In the genomic region with DNA sequence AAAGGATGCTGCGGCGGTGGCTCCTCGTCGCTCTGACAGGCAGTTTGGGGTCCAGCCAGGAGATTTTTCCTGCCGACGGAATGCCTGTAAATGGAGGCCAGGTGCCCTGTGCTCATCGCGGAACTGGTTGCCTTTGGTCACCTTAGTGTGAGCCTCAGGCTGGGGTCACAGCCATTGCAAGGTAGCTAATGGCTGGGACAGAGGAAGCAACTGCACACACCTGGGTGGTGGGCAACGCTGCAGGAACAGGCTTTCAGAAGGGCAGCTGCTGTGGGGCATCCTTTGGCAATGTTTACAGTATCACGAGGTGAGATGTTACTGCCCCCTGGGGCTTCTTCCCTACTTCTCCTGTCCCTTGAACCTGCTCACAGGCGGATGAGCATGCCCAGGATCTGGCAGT, we compare ENCODE assay signal across 20 cellular contexts.
"Had no signal": no experiment of that assay in that cellular context is flagged by ENCODE, and none has a peak within 500 bp of the region (broad histone marks: within the 10 kb centered on the region; RNA-seq: fewer than 3 reads in every experiment).

No MANE protein-coding gene starts in this region.

- ATAC-seq: K562, Panc1, PC-3 had no signal

- H3K36me3 Mint-ChIP-seq: IgD-negative memory B cell had no signal

- H3K4me3 Mint-ChIP-seq: IgD-negative memory B cell had no signal

- DNase-seq: Kasumi-1, MM.1S, NCI-H1105, NCI-H1417, NCI-H1436 treated with DMSO at 0.1 percent for 48 hours, NCI-H1694, NCI-H187 treated with DMSO at 0.1 percent for 48 hours, NCI-H2029 treated with DMSO at 0.1 percent for 48 hours, NCI-H2107, NCI-H2227 treated with DMSO at 0.1 percent for 48 hours, NCI-H524, NCI-H526 treated with DMSO at 0.1 percent for 48 hours, NCI-H774, PC-3, SHP77, SK-N-SH, SW 1271 had no signal

- H3K9me3 Mint-ChIP-seq: IgD-negative memory B cell had no signal

- H3K27ac Mint-ChIP-seq: IgD-negative memory B cell had no signal
